In the genomic region with DNA sequence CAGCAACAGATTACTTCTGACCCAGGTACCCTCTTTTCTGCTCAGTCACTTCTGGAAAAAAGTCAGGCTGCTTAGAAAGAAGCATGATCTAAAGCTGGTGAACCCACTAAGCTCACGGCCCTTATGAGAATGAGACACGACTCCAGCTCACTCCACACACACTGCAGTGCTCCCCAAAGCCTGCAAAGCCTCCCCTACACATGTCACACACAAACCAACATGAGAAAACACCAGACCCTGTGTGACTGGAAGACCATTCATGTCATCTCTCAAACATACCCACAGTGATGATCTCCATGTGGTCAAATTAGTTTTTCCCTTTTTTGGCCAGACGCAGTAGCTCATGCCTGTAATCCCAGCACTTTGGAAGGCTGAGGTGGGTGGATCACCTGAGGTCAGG, we compare ENCODE assay signal across 1 cellular context.
A peak's percentile ranks its signal among the peaks of the same experiment; 100 is the strongest.
TF ChIP-seq lines count a peak whose summit lies in the region.

No MANE protein-coding gene starts in this region.

TF ChIP-seq in K562, 482 proteins besides CTCF, POLR2A, EP300 and RAD21:
- TF ChIP-seq ZNF263 (CRISPR knock-in tag; IDR thresholded peaks at IDR 0.05; ENCODE audit: borderline replicate concordance) = peak; percentile 88
- TF ChIP-seq, protein P1, sequence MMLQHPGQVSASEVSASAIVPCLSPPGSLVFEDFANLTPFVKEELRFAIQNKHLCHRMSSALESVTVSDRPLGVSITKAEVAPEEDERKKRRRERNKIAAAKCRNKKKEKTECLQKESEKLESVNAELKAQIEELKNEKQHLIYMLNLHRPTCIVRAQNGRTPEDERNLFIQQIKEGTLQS (IDR thresholded peaks at IDR 0.05) = no peak
- TF ChIP-seq, protein P1 (CRISPR knock-in tag; conservative IDR thresholded peaks at IDR 0.05) = no peak
